ENCODE assay signal across 8 cellular contexts in the genomic region with DNA sequence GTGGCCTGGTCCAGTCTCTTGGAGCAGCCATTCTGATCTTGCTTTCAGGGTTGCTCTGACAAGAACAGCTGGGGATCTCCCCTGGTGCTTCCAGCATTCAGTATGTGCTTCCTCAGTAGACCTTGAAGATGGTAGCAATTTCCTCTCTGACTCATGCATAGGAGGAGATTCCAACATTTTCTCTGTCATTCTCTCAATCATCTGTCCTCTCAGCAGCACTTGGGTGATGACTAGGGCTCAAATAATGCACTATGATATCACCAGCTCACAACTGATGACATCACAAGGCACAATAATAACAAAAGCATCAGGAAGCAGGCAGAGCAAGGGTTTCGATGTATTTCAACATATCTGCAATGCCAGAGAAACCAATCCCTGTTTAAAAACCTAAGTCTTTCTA. TPM values are rescaled to one million over a fixed set of nuclear protein-coding genes. Genes with fewer than 3 reads are reported as not detected.
DNase-seq lines count a peak whose midpoint lies in the region; ATAC-seq and TF ChIP-seq lines count a peak whose summit lies in the region.
"Had no signal": no experiment of that assay in that cellular context is flagged by ENCODE, and none has a peak within 500 bp of the region (broad histone marks: within the 10 kb centered on the region; RNA-seq: fewer than 3 reads in every experiment).

No MANE protein-coding gene starts in this region.

- H4K20me1 ChIP-seq in H9 (ENCODE audit: control insufficient read depth, insufficient read depth, insufficient read length): no peaks in the 10 kb centered on the region

- no peak overlapping the region for H3K27ac ChIP-seq in trophoblast cell (ENCODE audit: low read depth, low read length)
- no peak overlapping the region for H3K27ac ChIP-seq in H9 (ENCODE audit: insufficient read length, low read depth, low read length)

- no peak overlapping the region for H3K23ac ChIP-seq in trophoblast cell (ENCODE audit: low read length)
- no peak overlapping the region for H3K23ac ChIP-seq in H9 (ENCODE audit: insufficient read length, low read depth, low read length)

- H3K4ac ChIP-seq in trophoblast cell (ENCODE audit: low read depth, low read length) (no peak overlapping the region), H9 (ENCODE audit: low read depth, low read length) (no peak overlapping the region)

- H3K18ac ChIP-seq in trophoblast cell (ENCODE audit: low read length) (no peak overlapping the region), H9 (ENCODE audit: insufficient read length, low read depth, low read length) (no peak overlapping the region)

- H4K91ac ChIP-seq in trophoblast cell (ENCODE audit: low read depth, low read length) (no peak overlapping the region), H9 (ENCODE audit: insufficient read length, low read depth, low read length) (no peak overlapping the region)

- no peak overlapping the region for H2AFZ ChIP-seq in trophoblast cell (ENCODE audit: insufficient read depth, low read length, poor library complexity)
- no peak overlapping the region for H2AFZ ChIP-seq in H9 (ENCODE audit: low read length)

- H4K12ac ChIP-seq in trophoblast cell (ENCODE audit: low read depth, low read length): no peak overlapping the region

- H2AK5ac ChIP-seq in trophoblast cell (ENCODE audit: low read length) (no peak overlapping the region), H9 (ENCODE audit: insufficient read length, low read length) (no peak overlapping the region)

- no peaks in the 10 kb centered on the region for H3K36me3 Mint-ChIP-seq in activated naive CD8-positive, alpha-beta T cell treated with anti-CD3 and anti-CD28 coated beads, Interleukin-2, amount 50 U/mL, for 24 hours (ENCODE audit: low read depth)
- H3K36me3 Mint-ChIP-seq in H9 (ENCODE audit: insufficient read depth in 1 of 3, low read depth in 3 of 3): 0 out of 7 replicates have a peak, but pooled peaks cover 0 to 2% (median 0%) of the 10 kb centered on the region in 3 experiments

- H3K79me2 ChIP-seq in trophoblast cell (ENCODE audit: control insufficient read depth, insufficient read depth, low read length, poor library complexity) (no peaks in the 10 kb centered on the region), H9 (ENCODE audit: insufficient read depth, low read length) (no peaks in the 10 kb centered on the region)

- H2BK20ac ChIP-seq in H9 (ENCODE audit: low read depth, low read length, poor library complexity, severe bottlenecking): no peak overlapping the region

- H3K23me2 ChIP-seq in H9 (ENCODE audit: insufficient read length, low read depth, low read length, poor library complexity, severe bottlenecking): no peaks in the 10 kb centered on the region

- TF ChIP-seq CTCF in H9 (conservative IDR thresholded peaks at IDR 0.05): no peak

- peak overlapping the region; percentile 1 for H3K27ac Mint-ChIP-seq in activated naive CD8-positive, alpha-beta T cell treated with anti-CD3 and anti-CD28 coated beads, Interleukin-2, amount 50 U/mL, for 24 hours
- peak overlapping the region in 1 of 3 experiments; percentile 27; a peak in 1 of 7 replicates for H3K27ac Mint-ChIP-seq in H9

- H2BK120ac ChIP-seq in trophoblast cell (ENCODE audit: insufficient read depth, low read length, poor library complexity) (no peak overlapping the region), H9 (ENCODE audit: low read depth, low read length, poor library complexity, severe bottlenecking) (no peak overlapping the region)

- H2BK12ac ChIP-seq in trophoblast cell (ENCODE audit: low read length) (no peak overlapping the region), H9 (ENCODE audit: insufficient read length, low read depth, low read length) (no peak overlapping the region)

- no peaks in the 10 kb centered on the region for H3K79me1 ChIP-seq in trophoblast cell (ENCODE audit: low read length)
- no peaks in the 10 kb centered on the region for H3K79me1 ChIP-seq in H9 (ENCODE audit: insufficient read depth, low read depth, low read length, poor library complexity, severe bottlenecking)

- no peak overlapping the region for H3K56ac ChIP-seq in H9 (ENCODE audit: insufficient read length, low read depth, low read length)

- H3K27me3 Mint-ChIP-seq in activated naive CD8-positive, alpha-beta T cell treated with anti-CD3 and anti-CD28 coated beads, Interleukin-2, amount 50 U/mL, for 24 hours: no peaks in the 10 kb centered on the region
- no peaks in the 10 kb centered on the region for H3K27me3 Mint-ChIP-seq in H9 (ENCODE audit: low read depth)

- no peaks in the 10 kb centered on the region for H3K36me3 ChIP-seq in trophoblast cell (ENCODE audit: control insufficient read depth in 1 of 2, insufficient read depth in 2 of 2, low read length in 2 of 2)

- H3K9me3 Mint-ChIP-seq in activated naive CD8-positive, alpha-beta T cell treated with anti-CD3 and anti-CD28 coated beads, Interleukin-2, amount 50 U/mL, for 24 hours: peaks cover 7% of the 10 kb centered on the region
- peaks cover 7 to 8% of the 10 kb centered on the region in 2 experiments; a peak in 3 of 5 replicates for H3K9me3 Mint-ChIP-seq in H9
- H3K9me3 Mint-ChIP-seq: neural crest cell had no signal

- H3K4me2 ChIP-seq in trophoblast cell (ENCODE audit: low read length): no peak overlapping the region
- H3K4me2 ChIP-seq in H9 (ENCODE audit: insufficient read depth, insufficient read length, low read length): no peak overlapping the region

- H3K4me3 Mint-ChIP-seq in activated naive CD8-positive, alpha-beta T cell treated with anti-CD3 and anti-CD28 coated beads, Interleukin-2, amount 50 U/mL, for 24 hours: no peak overlapping the region
- H3K4me3 Mint-ChIP-seq in H9: no peak overlapping the region
- H3K4me3 Mint-ChIP-seq: neural crest cell had no signal

- no peak overlapping the region for H2BK5ac ChIP-seq in trophoblast cell (ENCODE audit: low read depth, low read length, poor library complexity)
- no peak overlapping the region for H2BK5ac ChIP-seq in H9 (ENCODE audit: insufficient read length, low read length)

- H3K4me3 ChIP-seq in trophoblast cell (ENCODE audit: low read depth, low read length): no peak overlapping the region

- no peak overlapping the region for H3K9ac ChIP-seq in trophoblast cell (ENCODE audit: low read length)
- no peak overlapping the region for H3K9ac ChIP-seq in H9 (ENCODE audit: extremely low read depth, insufficient read length, low read length)

- H4K8ac ChIP-seq in trophoblast cell (ENCODE audit: low read depth, low read length) (no peak overlapping the region), H9 (replicated peaks; ENCODE audit: insufficient read length, low read depth, low read length) (no peak overlapping the region)

- H3K9me3 ChIP-seq in trophoblast cell (ENCODE audit: insufficient read depth, low read depth, low read length): no peaks in the 10 kb centered on the region
- H3K9me3 ChIP-seq in H9 (ENCODE audit: control insufficient read depth, low read depth, low read length): no peaks in the 10 kb centered on the region

- H3K4me1 ChIP-seq in trophoblast cell (ENCODE audit: control insufficient read depth in 1 of 2, insufficient read depth in 2 of 2, low read length in 2 of 2) (peaks cover 0 to 3% of the 10 kb centered on the region in 2 experiments), H9 (ENCODE audit: insufficient read depth, low read length) (no peaks in the 10 kb centered on the region)

- no peak for DNase-seq in activated naive CD8-positive, alpha-beta T cell treated with anti-CD3 and anti-CD28 coated beads, Interleukin-2, amount 50 U/mL, for 24 hours
- peak; percentile 86 to 97 for DNase-seq in trophoblast cell
- DNase-seq in amygdala (lab: John Stamatoyannopoulos, UW): no peak
- no peak for DNase-seq in H9

- WGBS in trophoblast cell (ENCODE audit: extremely low coverage, insufficient coverage, insufficient read length): no CpG with 5 or more reads among the region's 1 CpG
- no CpG with 5 or more reads among the region's 1 CpG for WGBS in H9 (ENCODE audit: extremely low coverage, insufficient read length, low lambda C conversion rate)

- H2BK15ac ChIP-seq in H9 (ENCODE audit: low read depth, low read length): no peak overlapping the region

- no peak overlapping the region for H3K14ac ChIP-seq in trophoblast cell (ENCODE audit: low read length)
- H3K14ac ChIP-seq in H9 (ENCODE audit: insufficient read depth, low read length): no peak overlapping the region

- H3K27me3 ChIP-seq in trophoblast cell (ENCODE audit: insufficient read depth, low read length) (no peaks in the 10 kb centered on the region), H9 (ENCODE audit: insufficient read depth, low read length) (no peaks in the 10 kb centered on the region)

- peaks cover 22% of the 10 kb centered on the region for H3K4me1 Mint-ChIP-seq in activated naive CD8-positive, alpha-beta T cell treated with anti-CD3 and anti-CD28 coated beads, Interleukin-2, amount 50 U/mL, for 24 hours
- H3K4me1 Mint-ChIP-seq in H9: peaks cover 4 to 5% of the 10 kb centered on the region in 2 experiments; a peak in 3 of 4 replicates
- H3K4me1 Mint-ChIP-seq: neural crest cell had no signal

- H3T11ph ChIP-seq in H9 (ENCODE audit: low read length): no peak overlapping the region

- H4K5ac ChIP-seq in H9 (ENCODE audit: insufficient read length, low read depth, low read length): no peak overlapping the region

- peak; percentile 69 for ATAC-seq in GM18868 (IDR thresholded peaks at IDR 0.05; ENCODE audit: unreplicated experiment)
- peak; percentile 43 for ATAC-seq in HG03039 (IDR thresholded peaks at IDR 0.05; ENCODE audit: unreplicated experiment)
- ATAC-seq in activated naive CD8-positive, alpha-beta T cell treated with anti-CD3 and anti-CD28 coated beads, Interleukin-2, amount 50 U/mL, for 24 hours: peak; percentile 79
- no peak for ATAC-seq in GM21367 (IDR thresholded peaks at IDR 0.05; ENCODE audit: unreplicated experiment)

RNA-seq across cellular contexts. Expression of a gene that starts 52.7 kb away (rescaled TPM):
- polyA plus RNA-seq in trophoblast cell (2013): 5.7 and 6.0 TPM in 2 replicates
- total RNA-seq in H9 (2021): 11.1 TPM in 2 replicates

Comparison
In these comparisons a context has a peak if more than half of its experiments do, and no peak if none do; other contexts are left out.
1. DNase-seq: peak in trophoblast cell (2 of 2); none in activated naive CD8-positive, alpha-beta T cell treated with anti-CD3 and anti-CD28 coated beads, Interleukin-2, amount 50 U/mL, for 24 hours (single experiment), amygdala (0 of 56) and H9 (single experiment).